In genomic region chr11:110710520-110711381, GRCh38 we compare ENCODE assay signal across 8 cellular contexts. TPM values are rescaled to one million over a fixed set of nuclear protein-coding genes. Genes with fewer than 3 reads are reported as not detected.
A peak's percentile ranks its signal among the peaks of the same experiment; 100 is the strongest.
DNase-seq lines count a peak whose midpoint lies in the region; ATAC-seq and TF ChIP-seq lines count a peak whose summit lies in the region.

No MANE protein-coding gene starts in this region.

- H3K4me3 Mint-ChIP-seq in activated CD8-positive, alpha-beta T cell treated with anti-CD3 and anti-CD28 coated beads, Interleukin-2, amount 10 ng/mL, durations not matched to agents 7 days and 5 days: peak overlapping the region; percentile 26

- ATAC-seq in activated CD8-positive, alpha-beta T cell treated with anti-CD3 and anti-CD28 coated beads, Interleukin-2, amount 10 ng/mL, durations not matched to agents 7 days and 5 days: no peak
- peak in 4 of 8 donors; percentile 9 to 55 (median 18) for ATAC-seq in heart right ventricle
- ATAC-seq in HG02571 (IDR thresholded peaks at IDR 0.05; ENCODE audit: unreplicated experiment): no peak
- no peak for ATAC-seq in HG02938 (IDR thresholded peaks at IDR 0.05; ENCODE audit: unreplicated experiment)

- peaks cover 16% of the 10 kb centered on the region for H3K4me1 Mint-ChIP-seq in activated CD8-positive, alpha-beta T cell treated with anti-CD3 and anti-CD28 coated beads, Interleukin-2, amount 10 ng/mL, durations not matched to agents 7 days and 5 days (ENCODE audit: low read depth)

- WGBS in heart right ventricle, 2 donors: 7 to 8% methylated on average over 35 of the region's 35 CpGs
- WGBS in ovary, 3 donors: 2 to 3% (median 3%) methylated on average over 35 of the region's 35 CpGs

- no peak overlapping the region for H3K27ac ChIP-seq in heart right ventricle
- H3K27ac ChIP-seq in ovary: no peak overlapping the region

- no peaks in the 10 kb centered on the region for H3K9me3 Mint-ChIP-seq in activated CD8-positive, alpha-beta T cell treated with anti-CD3 and anti-CD28 coated beads, Interleukin-2, amount 10 ng/mL, durations not matched to agents 7 days and 5 days (ENCODE audit: insufficient read depth)

- H3K36me3 Mint-ChIP-seq in activated CD8-positive, alpha-beta T cell treated with anti-CD3 and anti-CD28 coated beads, Interleukin-2, amount 10 ng/mL, durations not matched to agents 7 days and 5 days (ENCODE audit: low read depth): no peaks in the 10 kb centered on the region

- no peak for TF ChIP-seq EP300 in ovary (IDR thresholded peaks at IDR 0.05)

- CTCF ChIA-PET in activated CD8-positive, alpha-beta T cell treated with anti-CD3 and anti-CD28 coated beads, Interleukin-2, amount 10 ng/mL, durations not matched to agents 7 days and 5 days (lab: Charles Lee): interaction anchor here (1.0 kb wide), 1 partner anchor 597 kb away, joined by 4 read pairs; no protein-coding TSS in a partner anchor

- H3K9me3 ChIP-seq in heart right ventricle (no peaks in the 10 kb centered on the region), ovary (no peaks in the 10 kb centered on the region)

- POLR2A ChIA-PET in activated CD8-positive, alpha-beta T cell treated with anti-CD3 and anti-CD28 coated beads, Interleukin-2, amount 10 ng/mL, durations not matched to agents 7 days and 5 days (lab: Charles Lee): no interaction called here

- intact Hi-C loops in heart right ventricle (cut with DNase I) (no loop called here), ovary (cut with DNase I) (no loop called here)

- no peak for TF ChIP-seq POLR2A in ovary (IDR thresholded peaks at IDR 0.05)

- peaks cover 66% of the 10 kb centered on the region for H3K27me3 Mint-ChIP-seq in activated CD8-positive, alpha-beta T cell treated with anti-CD3 and anti-CD28 coated beads, Interleukin-2, amount 10 ng/mL, durations not matched to agents 7 days and 5 days (ENCODE audit: low read depth)

- H3K27ac Mint-ChIP-seq in activated CD8-positive, alpha-beta T cell treated with anti-CD3 and anti-CD28 coated beads, Interleukin-2, amount 10 ng/mL, durations not matched to agents 7 days and 5 days: no peak overlapping the region

- TF ChIP-seq CTCF in heart right ventricle (IDR thresholded peaks at IDR 0.05) (no peak), ovary (IDR thresholded peaks at IDR 0.05) (no peak)

- DNase-seq in stimulated activated CD4-positive, alpha-beta T cell treated with anti-CD3 and anti-CD28 coated beads, Interleukin-15, amount 100 ng/mL, for 24 hours: peak; percentile 7
- no peak for DNase-seq in stimulated activated CD4-positive, alpha-beta T cell treated with anti-CD3 and anti-CD28 coated beads, Interleukin-1b, Interleukin-23, amount 100 ng/mL, for 48 hours
- DNase-seq in activated CD8-positive, alpha-beta T cell treated with anti-CD3 and anti-CD28 coated beads, Interleukin-2, amount 10 ng/mL, durations not matched to agents 7 days and 5 days: no peak
- DNase-seq in heart right ventricle (peak; percentile 22 to 24), ovary (peak; percentile 43 to 54 (median 52)), NCI-H2196 treated with DMSO at 0.1 percent for 48 hours (lab: John Stamatoyannopoulos, UW; ENCODE audit: unreplicated experiment) (no peak)

- H3K4me3 ChIP-seq in heart right ventricle: peak overlapping the region; percentile 33 to 71 (median 56)
- peak overlapping the region; percentile 69 for H3K4me3 ChIP-seq in ovary

- peaks cover 6 to 77% (median 50%) of the 10 kb centered on the region in 7 donors for H3K27me3 ChIP-seq in heart right ventricle
- H3K27me3 ChIP-seq in ovary: no peaks in the 10 kb centered on the region

- H3K4me1 ChIP-seq in heart right ventricle (peaks cover 0 to 31% (median 23%) of the 10 kb centered on the region in 9 donors), ovary (ENCODE audit: insufficient read depth) (peaks cover 6% of the 10 kb centered on the region)

- H3K36me3 ChIP-seq in heart right ventricle (no peaks in the 10 kb centered on the region), ovary (no peaks in the 10 kb centered on the region)

RNA-seq across cellular contexts. Expression of gene ARHGAP20, which starts 1.5 kb away (rescaled TPM):
- under 1 TPM in 1 of 2 experiments, not detected in 1; 0.08 TPM for total RNA-seq in activated CD8-positive, alpha-beta T cell treated with anti-CD3 and anti-CD28 coated beads, Interleukin-2, amount 10 ng/mL, durations not matched to agents 7 days and 5 days
- total RNA-seq in heart right ventricle (1 to 10 TPM in 1 of 10 donors, under 1 TPM in 9; 0.20 to 1.3 (median 0.34) TPM), ovary (1 to 10 TPM; 1.7 to 5.6 (median 2.6) TPM)
- polyA plus RNA-seq in heart right ventricle (under 1 TPM; 0.14 to 0.15 TPM), ovary (1 to 10 TPM; 1.1 to 4.4 TPM)

Comparison
In these comparisons a context has a peak if more than half of its experiments do, and no peak if none do; other contexts are left out.
1. DNase-seq: peak in stimulated activated CD4-positive, alpha-beta T cell treated with anti-CD3 and anti-CD28 coated beads, Interleukin-15, amount 100 ng/mL, for 24 hours (single experiment), heart right ventricle (2 of 2) and ovary (5 of 5); none in stimulated activated CD4-positive, alpha-beta T cell treated with anti-CD3 and anti-CD28 coated beads, Interleukin-1b, Interleukin-23, amount 100 ng/mL, for 48 hours (single experiment), activated CD8-positive, alpha-beta T cell treated with anti-CD3 and anti-CD28 coated beads, Interleukin-2, amount 10 ng/mL, durations not matched to agents 7 days and 5 days (single experiment) and NCI-H2196 treated with DMSO at 0.1 percent for 48 hours (single experiment).